ENCODE assay signal across 31 cellular contexts in the genomic region with DNA sequence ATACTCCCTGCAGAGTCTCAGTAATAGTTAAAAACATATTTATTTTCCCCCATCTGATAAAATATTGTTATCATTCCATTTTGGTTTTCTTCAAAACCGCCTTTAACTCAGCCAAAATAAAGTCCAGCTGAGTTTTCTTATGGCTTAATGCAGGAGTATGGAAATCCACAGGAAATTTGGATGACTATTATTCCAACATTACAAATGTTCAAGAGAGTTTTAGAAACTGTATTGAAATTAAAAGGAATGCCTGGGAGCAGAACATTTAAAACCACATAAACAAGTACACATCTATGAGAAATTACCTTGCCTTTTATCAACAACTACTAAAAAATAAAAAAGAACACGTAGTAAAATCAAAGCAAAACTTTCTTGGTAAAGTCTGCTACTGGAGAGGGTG.
"Had no signal": no experiment of that assay in that cellular context is flagged by ENCODE, and none has a peak within 500 bp of the region (broad histone marks: within the 10 kb centered on the region; RNA-seq: fewer than 3 reads in every experiment).

No MANE protein-coding gene starts in this region.

- H3K9me3 ChIP-seq: prostate gland, sigmoid colon, stomach, testis, tibial artery, upper lobe of left lung, uterus had no signal

- H3K4me3 Mint-ChIP-seq: naive thymus-derived CD4-positive, alpha-beta T cell; nephron; neural progenitor cell; stimulated activated effector memory CD8-positive, alpha-beta T cell treated with anti-CD3 and anti-CD28 coated beads, Interleukin-12 subunit alpha, Interleukin-12 subunit beta, amount 100 ng/mL, for 72 hours had no signal

- H3K27ac Mint-ChIP-seq: nephron; neural progenitor cell; stimulated activated effector memory CD8-positive, alpha-beta T cell treated with anti-CD3 and anti-CD28 coated beads, Interleukin-12 subunit alpha, Interleukin-12 subunit beta, amount 100 ng/mL, for 72 hours had no signal

- H3K36me3 Mint-ChIP-seq: neural progenitor cell; stimulated activated effector memory CD8-positive, alpha-beta T cell treated with anti-CD3 and anti-CD28 coated beads, Interleukin-12 subunit alpha, Interleukin-12 subunit beta, amount 100 ng/mL, for 72 hours had no signal

- H3K36me3 ChIP-seq: heart right ventricle, neural progenitor cell, prostate gland, sigmoid colon, stomach, tibial artery, upper lobe of left lung, uterus had no signal

- ATAC-seq: esophagus mucosa; heart right ventricle; left cardiac atrium; left ventricle myocardium superior; naive thymus-derived CD4-positive, alpha-beta T cell; right cardiac atrium; stimulated activated effector memory CD8-positive, alpha-beta T cell treated with anti-CD3 and anti-CD28 coated beads, Interleukin-12 subunit alpha, Interleukin-12 subunit beta, amount 100 ng/mL, for 72 hours had no signal

- H3K4me1 ChIP-seq: neural progenitor cell, prostate gland, uterus had no signal

- H3K27me3 Mint-ChIP-seq: naive thymus-derived CD4-positive, alpha-beta T cell had no signal

- H3K4me1 Mint-ChIP-seq: neural progenitor cell had no signal

- H3K4me3 ChIP-seq: dorsolateral prefrontal cortex, heart right ventricle, lung, neural progenitor cell, prostate gland, sigmoid colon, stomach, testis, tibial artery, upper lobe of left lung, uterus had no signal

- DNase-seq: cerebellar nuclear complex; dorsolateral prefrontal cortex; effector CD4-positive, alpha-beta T cell; foreskin melanocyte; glutamatergic neuron; heart right ventricle; hippocampal formation; left cardiac atrium; left ventricle myocardium superior; mesenchymal stem cell; midbrain; naive thymus-derived CD4-positive, alpha-beta T cell; nucleus accumbens; right cardiac atrium; sigmoid colon; stimulated activated CD4-positive, alpha-beta T cell treated with anti-CD3 and anti-CD28 coated beads, Interleukin-2, amount 100 ng/mL, for 24 hours; stimulated activated CD4-positive, alpha-beta T cell treated with anti-CD3 and anti-CD28 coated beads, Interleukin-4, amount 100 ng/mL, for 24 hours; stimulated activated naive CD4-positive, alpha-beta T cell treated with Interleukin-2 at 50 U/mL for 16 hours; stomach; substantia nigra; testis; tibial artery; upper lobe of left lung; uterus had no signal

- H3K27ac ChIP-seq: epithelial cell of prostate, neural progenitor cell, prostate gland had no signal

- H3K27me3 ChIP-seq: dorsolateral prefrontal cortex, heart right ventricle, neural progenitor cell, sigmoid colon, stomach, testis, tibial artery, upper lobe of left lung, uterus had no signal
